Comparison of ENCODE assay signal across 19 cellular contexts in genomic region chr7:78368781-78369180, GRCh38.
DNase-seq lines count a peak whose midpoint lies in the region; ATAC-seq lines count a peak whose summit lies in the region.
"Had no signal": no experiment of that assay in that cellular context is flagged by ENCODE, and none has a peak within 500 bp of the region (broad histone marks: within the 10 kb centered on the region; RNA-seq: fewer than 3 reads in every experiment).

No MANE protein-coding gene starts in this region.

- no peaks in the 10 kb centered on the region for H3K36me3 ChIP-seq in GM23248 (ENCODE audit: low read depth)
- H3K36me3 ChIP-seq: BLaER1, SJCRH30 had no signal

- H3K79me2 ChIP-seq in GM23248 (ENCODE audit: insufficient read depth): no peaks in the 10 kb centered on the region

- WGBS in GM23248 (ENCODE audit: low coverage in 1 of 2, low lambda C conversion rate in 2 of 2, missing lambda C conversion rate in 2 of 2), 2 experiments: 47 to 48% methylated on average over 2 of the region's 2 CpGs

- H2AFZ ChIP-seq in GM23248: no peak overlapping the region

- no peak overlapping the region for H3K9ac ChIP-seq in GM23248
- H3K9ac ChIP-seq: BLaER1 had no signal

- in situ Hi-C loops in GM23248 (cut with MboI): no loop called here

- H4K20me1 ChIP-seq in GM23248 (ENCODE audit: insufficient read depth): no peaks in the 10 kb centered on the region
- H4K20me1 ChIP-seq: BLaER1 had no signal

- H3K27me3 ChIP-seq in GM23248 (replicated peaks; ENCODE audit: insufficient read depth): no peaks in the 10 kb centered on the region
- H3K27me3 ChIP-seq: BLaER1, SJCRH30 had no signal

- no peak overlapping the region for H3K4me3 ChIP-seq in GM23248
- H3K4me3 ChIP-seq: BLaER1, SJCRH30 had no signal

- H3K9me2 ChIP-seq in GM23248 (ENCODE audit: insufficient read depth): no peaks in the 10 kb centered on the region

- ATAC-seq in HG03442 (IDR thresholded peaks at IDR 0.05; ENCODE audit: unreplicated experiment): no peak
- ATAC-seq: Panc1, T-cell had no signal

- H3K9me3 ChIP-seq in GM23248 (ENCODE audit: low read depth): no peaks in the 10 kb centered on the region
- H3K9me3 ChIP-seq: BLaER1, SJCRH30 had no signal

- no peak overlapping the region for H3K27ac ChIP-seq in GM23248
- H3K27ac ChIP-seq: BLaER1, SJCRH30 had no signal

- DNase-seq in AG08396 (ENCODE audit: low spot score) (peak; percentile 6), GM23248 (peak; percentile 23), astrocyte of the hippocampus (ENCODE audit: low read depth, low spot score) (peak; percentile 69), myocyte (ENCODE audit: low read depth) (peak; percentile 45), epidermal melanocyte (ENCODE audit: insufficient read length, low spot score) (no peak), RPMI8226 (no peak)
- DNase-seq: CD4-positive, alpha-beta memory T cell; Kasumi-1; NCI-H146; NCI-H2029; NCI-H2227 treated with DMSO at 0.1 percent for 48 hours; NCI-H510A; NCI-H774; NK-92 treated with Interleukin-12 subunit alpha and Interleukin-12 subunit beta, amount 100 ng/mL, for 24 hours; SJCRH30; T-cell had no signal

- H3F3A ChIP-seq in GM23248 (ENCODE audit: insufficient read depth): no peaks in the 10 kb centered on the region

- no peak overlapping the region for H3K4me2 ChIP-seq in GM23248 (ENCODE audit: unreplicated experiment)
- H3K4me2 ChIP-seq: BLaER1 had no signal

- peaks cover 15% of the 10 kb centered on the region for H3K4me1 ChIP-seq in GM23248 (ENCODE audit: insufficient read depth)
- H3K4me1 ChIP-seq: BLaER1, SJCRH30 had no signal

Comparison
In these comparisons a context has a peak if more than half of its experiments do, and no peak if none do; other contexts are left out.
1. DNase-seq: peak in AG08396 (single experiment), GM23248 (single experiment), astrocyte of the hippocampus (single experiment) and myocyte (single experiment); none in epidermal melanocyte (single experiment) and RPMI8226 (single experiment).